In genomic region chr2:125450092-125450491, GRCh38 we compare ENCODE assay signal across 28 cellular contexts.
DNase-seq lines count a peak whose midpoint lies in the region; ATAC-seq, FAIRE-seq and TF ChIP-seq lines count a peak whose summit lies in the region.
"Had no signal": no experiment of that assay in that cellular context is flagged by ENCODE, and none has a peak within 500 bp of the region (broad histone marks: within the 10 kb centered on the region; RNA-seq: fewer than 3 reads in every experiment).

No MANE protein-coding gene starts in this region.

- no peaks in the 10 kb centered on the region for H3K79me2 ChIP-seq in HepG2 (ENCODE audit: insufficient read depth, low read length)

- no peak overlapping the region for H3K4me2 ChIP-seq in HepG2 (ENCODE audit: low read depth, low read length)
- H3K4me2 ChIP-seq: A549; BLaER1; BLaER1 treated with 17β-estradiol and CSF1 and Interleukin-3, amounts not matched to agents 10 nM and 100 nM had no signal

- H3K9me3 ChIP-seq in HepG2 (ENCODE audit: low read length) = peaks cover 74% of the 10 kb centered on the region
- H3K9me3 ChIP-seq in right lobe of liver = no peaks in the 10 kb centered on the region
- H3K9me3 ChIP-seq: A549; BE2C; BLaER1; BLaER1 treated with 17β-estradiol and CSF1 and Interleukin-3, amounts not matched to agents 10 nM and 100 nM; Caco-2 had no signal

- H3K36me3 ChIP-seq in HepG2 (replicated peaks in 1 of 2; ENCODE audit: control insufficient read depth in 1 of 2, insufficient read depth in 2 of 2, low read length in 2 of 2) (no peaks in the 10 kb centered on the region), right lobe of liver (no peaks in the 10 kb centered on the region)
- H3K36me3 ChIP-seq: BE2C; BLaER1; BLaER1 treated with 17β-estradiol and CSF1 and Interleukin-3, amounts not matched to agents 10 nM and 100 nM had no signal

- no peak for TF ChIP-seq RAD21 in HepG2 (CRISPR knock-in tag; IDR thresholded peaks at IDR 0.05)

- H4K20me1 ChIP-seq in HepG2 (ENCODE audit: insufficient read depth, low read length) = no peaks in the 10 kb centered on the region
- H4K20me1 ChIP-seq: BLaER1; BLaER1 treated with 17β-estradiol and CSF1 and Interleukin-3, amounts not matched to agents 10 nM and 100 nM had no signal

- H3K4me1 ChIP-seq in HepG2 (ENCODE audit: insufficient read depth, low read length) (no peaks in the 10 kb centered on the region), right lobe of liver (no peaks in the 10 kb centered on the region)
- H3K4me1 ChIP-seq: A549; BE2C; BLaER1 treated with 17β-estradiol and CSF1 and Interleukin-3, amounts not matched to agents 10 nM and 100 nM; Caco-2 had no signal

- CTCF ChIA-PET in HepG2 (lab: Yijun Ruan, JAX; ENCODE audit: low intra/inter-chr PET ratio, low total read pairs) = no interaction called here

- no peak for FAIRE-seq in HepG2 (lab: Jason Lieb, UNC)
- FAIRE-seq: A549, D721Med had no signal

- no peaks in the 10 kb centered on the region for H3K27me3 ChIP-seq in HepG2 (ENCODE audit: control insufficient read depth in 1 of 2, insufficient read depth in 2 of 2, low read length in 2 of 2)
- no peaks in the 10 kb centered on the region for H3K27me3 ChIP-seq in right lobe of liver
- H3K27me3 ChIP-seq: BE2C; BLaER1; BLaER1 treated with 17β-estradiol and CSF1 and Interleukin-3, amounts not matched to agents 10 nM and 100 nM had no signal

- WGBS in HepG2 (ENCODE audit: low lambda C conversion rate) = 4% methylated on average over 4 of the region's 4 CpGs
- WGBS in right lobe of liver (ENCODE audit: insufficient coverage, low coverage, low lambda C conversion rate, missing lambda C conversion rate) = 53% methylated on average over 4 of the region's 4 CpGs

- TF ChIP-seq POLR2A in HepG2 (IDR thresholded peaks at IDR 0.05; ENCODE audit: insufficient read depth in 1 of 2, low read depth in 2 of 2, low read length in 2 of 2) = no peak
- TF ChIP-seq POLR2A in right lobe of liver (IDR thresholded peaks at IDR 0.05) = no peak

- no peak for TF ChIP-seq CTCF in HepG2 (CRISPR knock-in tag; IDR thresholded peaks at IDR 0.05)
- no peak for TF ChIP-seq CTCF in right lobe of liver (IDR thresholded peaks at IDR 0.05)

- no peak overlapping the region for H3K9ac ChIP-seq in HepG2 (ENCODE audit: insufficient read depth, low read depth, low read length)
- H3K9ac ChIP-seq: BLaER1; BLaER1 treated with 17β-estradiol and CSF1 and Interleukin-3, amounts not matched to agents 10 nM and 100 nM had no signal

- no peak for DNase-seq in HepG2 (ENCODE audit: low spot score)
- no peak for DNase-seq in right lobe of liver
- DNase-seq: 8988T; ACHN; AML-193; BE2C; C1 segment of cervical spinal cord; Caco-2; Calu3; CD4-positive, alpha-beta memory T cell; CD4-positive, alpha-beta T cell; CD4-positive, CD25-positive, alpha-beta regulatory T cell; CD8-positive, alpha-beta memory T cell; CD8-positive, alpha-beta T cell; COR-L47; DMS 273 treated with DMSO at 0.1 percent for 48 hours; DMS153; DMS53; DMS79; DMS79 treated with DMSO at 0.1 percent for 48 hours; DND-41; EL had no signal

- no TSS peak for BruUV-seq in HepG2 (replicated peaks; lab: Mats Ljungman, UMichigan)

- no peak overlapping the region for H3K4me3 ChIP-seq in HepG2 (replicated peaks in 1 of 3; ENCODE audit: insufficient read depth in 1 of 3, low read depth in 2 of 3, low read length in 3 of 3)
- H3K4me3 ChIP-seq in right lobe of liver = no peak overlapping the region
- H3K4me3 ChIP-seq: A549; BLaER1; BLaER1 treated with 17β-estradiol and CSF1 and Interleukin-3, amounts not matched to agents 10 nM and 100 nM had no signal

- H2AFZ ChIP-seq in HepG2 (ENCODE audit: low read length) = no peak overlapping the region

- intact Hi-C loops in HepG2 (cut with micrococcal nuclease; ENCODE audit: unreplicated experiment) (no loop called here), right lobe of liver (cut with DNase I) (no loop called here)

- TF ChIP-seq EP300 in HepG2 (IDR thresholded peaks at IDR 0.05; ENCODE audit: low read depth in 2 of 2, low read length in 2 of 2) (no peak), HepG2 (CRISPR knock-in tag; IDR thresholded peaks at IDR 0.05; ENCODE audit: borderline replicate concordance) (no peak)

- POLR2A ChIA-PET in HepG2 (lab: Yijun Ruan, JAX) = no interaction called here

- ATAC-seq in HepG2 (no peak), right lobe of liver (no peak)
- ATAC-seq: A549; CD8-positive, alpha-beta T cell had no signal

- no peak overlapping the region for H3K27ac ChIP-seq in HepG2 (ENCODE audit: extremely low read length, insufficient read depth, low read length)
- H3K27ac ChIP-seq in right lobe of liver = no peak overlapping the region
- H3K27ac ChIP-seq: 22Rv1; A549; BLaER1; BLaER1 treated with 17β-estradiol and CSF1 and Interleukin-3, amounts not matched to agents 10 nM and 100 nM; C4-2B had no signal

- in situ Hi-C loops in HepG2 (cut with HindIII; ENCODE audit: extremely low pct_ligation_motif_present, low pct_unique_long_range_greater_than_20kb) = no loop called here

TF ChIP-seq in HepG2, 621 proteins besides CTCF, POLR2A, EP300 and RAD21:
- TF ChIP-seq CREB1 (IDR thresholded peaks at IDR 0.05) = peak; percentile 75
- no peak for TF ChIP-seq CREB1 (CRISPR knock-in tag; IDR thresholded peaks at IDR 0.05)
- peak; percentile 78 for TF ChIP-seq ATF7 (IDR thresholded peaks at IDR 0.05)
- no peak for TF ChIP-seq ATF7 (CRISPR knock-in tag; IDR thresholded peaks at IDR 0.05)
- TF ChIP-seq FOXA3 (CRISPR knock-in tag; IDR thresholded peaks at IDR 0.05) = no peak
